13 cellular contexts compared by ENCODE assay signal in genomic region chr18:3816601-3817363, GRCh38.
A peak's percentile ranks its signal among the peaks of the same experiment; 100 is the strongest.
DNase-seq lines count a peak whose midpoint lies in the region; ATAC-seq and TF ChIP-seq lines count a peak whose summit lies in the region.
"Had no signal": no experiment of that assay in that cellular context is flagged by ENCODE, and none has a peak within 500 bp of the region (broad histone marks: within the 10 kb centered on the region; RNA-seq: fewer than 3 reads in every experiment).

No MANE protein-coding gene starts in this region.

- H3K4me1 Mint-ChIP-seq in effector memory CD8-positive, alpha-beta T cell (ENCODE audit: low read depth in 2 of 2) = no peaks in the 10 kb centered on the region

- H3K79me2 ChIP-seq in hepatocyte = no peaks in the 10 kb centered on the region

- H3K27ac ChIP-seq in right cardiac atrium (ENCODE audit: low read length) = no peak overlapping the region
- peak overlapping the region; percentile 84 for H3K27ac ChIP-seq in hepatocyte
- H3K27ac ChIP-seq: C4-2B, tibial artery had no signal

- no peak overlapping the region for H3K27ac Mint-ChIP-seq in effector memory CD8-positive, alpha-beta T cell
- H3K27ac Mint-ChIP-seq: activated CD8-positive, alpha-beta T cell treated with anti-CD3 and anti-CD28 coated beads, Interleukin-2, amount 10 ng/mL, durations not matched to agents 7 days and 5 days had no signal

- H3K9me3 ChIP-seq in right cardiac atrium (ENCODE audit: control insufficient read depth, low read length) (no peaks in the 10 kb centered on the region), adipocyte (ENCODE audit: control insufficient read depth, low read length) (no peaks in the 10 kb centered on the region), hepatocyte (ENCODE audit: low read depth) (no peaks in the 10 kb centered on the region)
- H3K9me3 ChIP-seq: tibial artery had no signal

- H3K9ac ChIP-seq in adipocyte (ENCODE audit: low read length) = no peak overlapping the region

- H3K9me3 Mint-ChIP-seq in effector memory CD8-positive, alpha-beta T cell = no peaks in the 10 kb centered on the region

- ATAC-seq in right cardiac atrium = peak; percentile 31 to 51
- no peak for ATAC-seq in Right ventricle myocardium superior (ENCODE audit: poor library complexity)
- ATAC-seq in effector memory CD8-positive, alpha-beta T cell (replicated peaks) = no peak
- ATAC-seq: activated CD8-positive, alpha-beta T cell treated with anti-CD3 and anti-CD28 coated beads, Interleukin-2, amount 10 ng/mL, durations not matched to agents 7 days and 5 days had no signal

- H3K27me3 ChIP-seq in right cardiac atrium (ENCODE audit: control insufficient read depth, insufficient read depth) = no peaks in the 10 kb centered on the region
- no peaks in the 10 kb centered on the region for H3K27me3 ChIP-seq in adipocyte (replicated peaks; ENCODE audit: control insufficient read depth, insufficient read depth, low read length)
- no peaks in the 10 kb centered on the region for H3K27me3 ChIP-seq in hepatocyte
- H3K27me3 ChIP-seq: tibial artery had no signal

- no peaks in the 10 kb centered on the region for H3K4me1 ChIP-seq in right cardiac atrium (ENCODE audit: control insufficient read depth, insufficient read depth, low read length)
- peaks cover 24% of the 10 kb centered on the region for H3K4me1 ChIP-seq in adipocyte (ENCODE audit: control insufficient read depth, insufficient read depth, low read length)
- peaks cover 14% of the 10 kb centered on the region for H3K4me1 ChIP-seq in hepatocyte (ENCODE audit: insufficient read depth)
- H3K4me1 ChIP-seq: tibial artery had no signal

- H3K9me2 ChIP-seq in hepatocyte (replicated peaks; ENCODE audit: insufficient read depth) = no peaks in the 10 kb centered on the region

- no peaks in the 10 kb centered on the region for H4K20me1 ChIP-seq in hepatocyte (ENCODE audit: insufficient read depth, poor library complexity, severe bottlenecking)

- H3K27me3 Mint-ChIP-seq in effector memory CD8-positive, alpha-beta T cell = peaks cover 22 to 33% of the 10 kb centered on the region in 2 donors

- H2AFZ ChIP-seq in hepatocyte = no peak overlapping the region

- 72% methylated on average over 3 of the region's 3 CpGs for WGBS in right cardiac atrium
- WGBS in hepatocyte (ENCODE audit: low lambda C conversion rate, missing lambda C conversion rate) = 67% methylated on average over 3 of the region's 3 CpGs

- DNase-seq in right cardiac atrium = no peak
- DNase-seq in Right ventricle myocardium superior = no peak
- peak; percentile 91 for DNase-seq in adipocyte (ENCODE audit: low read depth)
- peak; percentile 65 for DNase-seq in hepatocyte (ENCODE audit: low spot score)
- DNase-seq in activated naive CD4-positive, alpha-beta T cell treated with Interleukin-2 at 50 U/mL for 16 hours = no peak
- no peak for DNase-seq in effector memory CD8-positive, alpha-beta T cell
- DNase-seq in cerebellum (ENCODE audit: low spot score) = no peak
- no peak for DNase-seq in UCSD-AML1 (lab: John Stamatoyannopoulos, UW; ENCODE audit: unreplicated experiment)
- DNase-seq: activated CD8-positive, alpha-beta T cell treated with anti-CD3 and anti-CD28 coated beads, Interleukin-2, amount 10 ng/mL, durations not matched to agents 7 days and 5 days; NK-92 treated with Interleukin-12 subunit alpha and Interleukin-12 subunit beta, amount 100 ng/mL, for 24 hours; stimulated activated CD4-positive, alpha-beta T cell treated with anti-CD3 and anti-CD28 coated beads, Interleukin-1b, Interleukin-23, amount 100 ng/mL, for 48 hours; tibial artery had no signal

- no peaks in the 10 kb centered on the region for H3K36me3 ChIP-seq in adipocyte (ENCODE audit: control insufficient read depth, insufficient read depth, low read length, severe bottlenecking)
- H3K36me3 ChIP-seq in hepatocyte (replicated peaks; ENCODE audit: insufficient read depth, low read depth) = no peaks in the 10 kb centered on the region

- no peak for TF ChIP-seq CTCF in hepatocyte (IDR thresholded peaks at IDR 0.05; ENCODE audit: poor library complexity)

- peak overlapping the region; percentile 27 for H3K4me2 ChIP-seq in hepatocyte

- intact Hi-C loops in right cardiac atrium (cut with DNase I) (no loop called here), Right ventricle myocardium superior (cut with DNase I) (no loop called here)

- H3K4me3 ChIP-seq in right cardiac atrium (ENCODE audit: low read length) (no peak overlapping the region), adipocyte (ENCODE audit: low read length) (no peak overlapping the region), hepatocyte (no peak overlapping the region)
- H3K4me3 ChIP-seq: tibial artery had no signal

- H3K36me3 Mint-ChIP-seq in effector memory CD8-positive, alpha-beta T cell (ENCODE audit: insufficient read depth) = no peaks in the 10 kb centered on the region

- no peak overlapping the region for H3K4me3 Mint-ChIP-seq in effector memory CD8-positive, alpha-beta T cell
- H3K4me3 Mint-ChIP-seq: activated CD8-positive, alpha-beta T cell treated with anti-CD3 and anti-CD28 coated beads, Interleukin-2, amount 10 ng/mL, durations not matched to agents 7 days and 5 days had no signal

Comparison
In these comparisons a context has a peak if more than half of its experiments do, and no peak if none do; other contexts are left out.
1. ATAC-seq: peak in right cardiac atrium (2 of 2); none in Right ventricle myocardium superior (single experiment) and effector memory CD8-positive, alpha-beta T cell (single experiment).
2. DNase-seq: peak in adipocyte (single experiment) and hepatocyte (single experiment); none in right cardiac atrium (0 of 3), Right ventricle myocardium superior (single experiment), activated naive CD4-positive, alpha-beta T cell treated with Interleukin-2 at 50 U/mL for 16 hours (single experiment), effector memory CD8-positive, alpha-beta T cell (0 of 3), cerebellum (single experiment) and UCSD-AML1 (single experiment).